ENCODE assay signal across 1 cellular context in the genomic region with DNA sequence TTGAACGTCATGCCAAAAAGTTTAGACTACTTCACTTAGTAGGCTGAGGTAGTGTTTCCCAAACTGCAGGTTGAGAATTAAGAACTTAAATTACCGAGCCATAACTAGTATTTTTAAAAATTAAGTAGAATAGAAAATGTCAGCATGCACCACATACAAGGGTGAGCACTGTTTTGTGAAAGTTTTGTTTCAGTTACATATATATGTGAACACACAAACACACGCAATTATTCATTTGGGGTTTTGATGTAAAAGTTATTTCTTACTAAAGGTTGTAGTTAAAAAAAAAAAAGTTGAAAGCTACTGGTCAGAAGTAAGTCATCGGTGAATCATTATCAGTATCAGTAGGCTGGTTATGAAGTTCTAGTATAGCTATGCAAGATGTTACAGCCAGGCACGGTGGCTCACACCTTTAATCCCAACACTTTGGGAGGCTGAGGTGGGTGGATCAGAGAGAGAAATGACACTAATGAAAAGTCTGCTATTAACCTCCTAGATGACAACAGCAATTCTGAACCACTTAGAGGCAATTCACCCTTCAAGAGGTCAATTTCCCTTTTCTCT.
TF ChIP-seq lines count a peak whose summit lies in the region.

No MANE protein-coding gene starts in this region.

TF ChIP-seq in IMR-90, 13 proteins besides CTCF, POLR2A, EP300 and RAD21:
- TF ChIP-seq BHLHE40 (IDR thresholded peaks at IDR 0.05; ENCODE audit: low read depth, low read length) (peak; percentile 46; the same call in 1 of the 2 replicates), MXI1 (IDR thresholded peaks at IDR 0.05; ENCODE audit: borderline replicate concordance, low read depth, low read length) (no peak), FOS (IDR thresholded peaks at IDR 0.05; ENCODE audit: low read depth, low read length) (0 out of 2 replicates have a peak, but pooled peaks have one; percentile 16)
